Comparison of ENCODE assay signal across 11 cellular contexts in genomic region chr5:134079748-134080581, GRCh38. TPM values are rescaled to one million over a fixed set of nuclear protein-coding genes. Genes with fewer than 3 reads are reported as not detected.
A peak's percentile ranks its signal among the peaks of the same experiment; 100 is the strongest.
DNase-seq lines count a peak whose midpoint lies in the region; ATAC-seq, FAIRE-seq and TF ChIP-seq lines count a peak whose summit lies in the region.
"Had no signal": no experiment of that assay in that cellular context is flagged by ENCODE, and none has a peak within 500 bp of the region (broad histone marks: within the 10 kb centered on the region; RNA-seq: fewer than 3 reads in every experiment).

No MANE protein-coding gene starts in this region.

- no peak overlapping the region for H3K4me3 Mint-ChIP-seq in activated CD8-positive, alpha-beta memory T cell treated with anti-CD3 and anti-CD28 coated beads, Interleukin-2, amount 10 ng/mL, durations not matched to agents 7 days and 5 days
- H3K4me3 Mint-ChIP-seq: naive B cell had no signal

- peak; percentile 62 for FAIRE-seq in bronchial epithelial cell (lab: Jason Lieb, UNC)
- FAIRE-seq: astrocyte had no signal

- peaks cover 35% of the 10 kb centered on the region for H3K27me3 Mint-ChIP-seq in activated CD8-positive, alpha-beta memory T cell treated with anti-CD3 and anti-CD28 coated beads, Interleukin-2, amount 10 ng/mL, durations not matched to agents 7 days and 5 days

- H3K4me1 Mint-ChIP-seq in activated CD8-positive, alpha-beta memory T cell treated with anti-CD3 and anti-CD28 coated beads, Interleukin-2, amount 10 ng/mL, durations not matched to agents 7 days and 5 days = peaks cover 26% of the 10 kb centered on the region
- H3K4me1 Mint-ChIP-seq: naive B cell had no signal

- no peaks in the 10 kb centered on the region for H3K36me3 Mint-ChIP-seq in activated CD8-positive, alpha-beta memory T cell treated with anti-CD3 and anti-CD28 coated beads, Interleukin-2, amount 10 ng/mL, durations not matched to agents 7 days and 5 days

- TF ChIP-seq CTCF in bronchial epithelial cell (IDR thresholded peaks at IDR 0.05; ENCODE audit: insufficient read depth, low read length, severe bottlenecking) = no peak

- no peak overlapping the region for H3K4me3 ChIP-seq in H7 (ENCODE audit: insufficient read depth, low read depth, low read length)
- no peak overlapping the region for H3K4me3 ChIP-seq in bronchial epithelial cell (ENCODE audit: low read depth, low read length)

- ATAC-seq in activated CD8-positive, alpha-beta memory T cell treated with anti-CD3 and anti-CD28 coated beads, Interleukin-2, amount 10 ng/mL, durations not matched to agents 7 days and 5 days = peak; percentile 79
- no peak for ATAC-seq in HG03196 (IDR thresholded peaks at IDR 0.05; ENCODE audit: unreplicated experiment)

- H3K36me3 ChIP-seq in H7 (replicated peaks; ENCODE audit: control insufficient read depth, insufficient read depth, low read length) (no peaks in the 10 kb centered on the region), bronchial epithelial cell (ENCODE audit: control insufficient read depth, insufficient read depth, low read length) (no peaks in the 10 kb centered on the region)

- DNase-seq in H7 = peak; percentile 19
- peak; percentile 71 for DNase-seq in activated CD8-positive, alpha-beta memory T cell treated with anti-CD3 and anti-CD28 coated beads, Interleukin-2, amount 10 ng/mL, durations not matched to agents 7 days and 5 days
- no peak for DNase-seq in bronchial epithelial cell (ENCODE audit: low read depth)
- DNase-seq in stimulated activated CD4-positive, alpha-beta T cell treated with anti-CD3 and anti-CD28 coated beads, TNF-alpha, amount 100 ng/mL, for 48 hours (ENCODE audit: low read depth in 3 of 3) = peak in 2 of 3 donors; percentile 41 to 73
- DNase-seq in NCI-H2171 treated with DMSO at 0.1 percent for 48 hours (lab: John Stamatoyannopoulos, UW) = no peak
- no peak for DNase-seq in NK-92 treated with Interleukin-12 subunit alpha and Interleukin-12 subunit beta, amount 100 ng/mL, for 24 hours (lab: John Stamatoyannopoulos, UW)
- DNase-seq in mucosa of gallbladder (ENCODE audit: low spot score) = no peak
- DNase-seq: naive B cell, NCI-H69 had no signal

- H3K27me3 ChIP-seq in H7 (ENCODE audit: control insufficient read depth, insufficient read depth, low read length) = no peaks in the 10 kb centered on the region
- H3K27me3 ChIP-seq in bronchial epithelial cell (ENCODE audit: control insufficient read depth, insufficient read depth, low read length) = no peaks in the 10 kb centered on the region

- no peaks in the 10 kb centered on the region for H3K9me3 Mint-ChIP-seq in activated CD8-positive, alpha-beta memory T cell treated with anti-CD3 and anti-CD28 coated beads, Interleukin-2, amount 10 ng/mL, durations not matched to agents 7 days and 5 days (ENCODE audit: low read depth)
- H3K9me3 Mint-ChIP-seq: naive B cell had no signal

- no peak overlapping the region for H3K27ac Mint-ChIP-seq in activated CD8-positive, alpha-beta memory T cell treated with anti-CD3 and anti-CD28 coated beads, Interleukin-2, amount 10 ng/mL, durations not matched to agents 7 days and 5 days

- CTCF ChIA-PET in activated CD8-positive, alpha-beta memory T cell treated with anti-CD3 and anti-CD28 coated beads, Interleukin-2, amount 10 ng/mL, durations not matched to agents 7 days and 5 days (lab: Charles Lee) = interaction anchor here (1.0 kb wide), 1 partner anchor 61 kb away, joined by 3 read pairs; no protein-coding TSS in a partner anchor

RNA-seq across cellular contexts. Expression of gene TCF7, which starts 34.5 kb away (rescaled TPM):
- total RNA-seq in H7 (2014; rRNA removed; shearing (Covaris generic)) = 2.4 and 3.7 TPM in 2 replicates
- 1 to 10 TPM; 7.0 to 7.9 TPM for total RNA-seq in activated CD8-positive, alpha-beta memory T cell treated with anti-CD3 and anti-CD28 coated beads, Interleukin-2, amount 10 ng/mL, durations not matched to agents 7 days and 5 days
- total RNA-seq in bronchial epithelial cell (under 0.01 and 0.13 TPM in 2 replicates), mucosa of gallbladder (7.4 TPM)

Comparison
In these comparisons a context has a peak if more than half of its experiments do, and no peak if none do; other contexts are left out.
1. DNase-seq: peak in H7 (single experiment), activated CD8-positive, alpha-beta memory T cell treated with anti-CD3 and anti-CD28 coated beads, Interleukin-2, amount 10 ng/mL, durations not matched to agents 7 days and 5 days (single experiment) and stimulated activated CD4-positive, alpha-beta T cell treated with anti-CD3 and anti-CD28 coated beads, TNF-alpha, amount 100 ng/mL, for 48 hours (2 of 3); none in bronchial epithelial cell (single experiment), NCI-H2171 treated with DMSO at 0.1 percent for 48 hours (single experiment), NK-92 treated with Interleukin-12 subunit alpha and Interleukin-12 subunit beta, amount 100 ng/mL, for 24 hours (single experiment) and mucosa of gallbladder (single experiment).